In genomic region chr11:118102721-118103261, GRCh38 we compare ENCODE assay signal across 1 cellular context.
TF ChIP-seq lines count a peak whose summit lies in the region.

No MANE protein-coding gene starts in this region.

TF ChIP-seq in K562, 482 proteins besides CTCF, POLR2A, EP300 and RAD21 (continued from another document and continues in another):
- TF ChIP-seq RNF219 (CRISPR knock-in tag; IDR thresholded peaks at IDR 0.05) (no peak), RHOXF2B (CRISPR knock-in tag; conservative IDR thresholded peaks at IDR 0.05) (no peak), RBM22 (IDR thresholded peaks at IDR 0.05; ENCODE audit: low read depth, low read length, poor library complexity, severe bottlenecking) (no peak), HBP1 (CRISPR knock-in tag; IDR thresholded peaks at IDR 0.05) (no peak), CEBPB (tag; IDR thresholded peaks at IDR 0.05) (no peak), NFE2 (IDR thresholded peaks at IDR 0.05; ENCODE audit: low read depth) (no peak), ILK (tag; IDR thresholded peaks at IDR 0.05; ENCODE audit: borderline replicate concordance, low read depth) (no peak), ZNF146 (CRISPR knock-in tag; IDR thresholded peaks at IDR 0.05; ENCODE audit: unreplicated experiment) (no peak), HLTF (IDR thresholded peaks at IDR 0.05) (no peak), SIX5 (IDR thresholded peaks at IDR 0.05; ENCODE audit: borderline replicate concordance in 1 of 2, insufficient read depth in 1 of 2, low read depth in 1 of 2, low read length in 2 of 2) (no peak), U2AF1 (optimal IDR thresholded peaks at IDR 0.05; ENCODE audit: low read depth, low read length) (no peak), OTX1 (CRISPR knock-in tag; IDR thresholded peaks at IDR 0.05) (no peak), USF2 (CRISPR knock-in tag; IDR thresholded peaks at IDR 0.05) (peak; percentile 70), ZNF592 (IDR thresholded peaks at IDR 0.05) (peak; percentile 85), ZNF41 (CRISPR knock-in tag; conservative IDR thresholded peaks at IDR 0.05) (no peak), SPI1 (IDR thresholded peaks at IDR 0.05; ENCODE audit: borderline replicate concordance, low read depth, low read length) (peak; percentile 21; the same call in 1 of the 2 replicates), ETV6 (IDR thresholded peaks at IDR 0.05; ENCODE audit: borderline replicate concordance in 1 of 2, low read depth in 2 of 2, low read length in 1 of 2) (no peak), ETV6 (CRISPR knock-in tag; IDR thresholded peaks at IDR 0.05; ENCODE audit: borderline replicate concordance) (no peak), NR1H2 (CRISPR knock-in tag; IDR thresholded peaks at IDR 0.05) (no peak; the same call in 1 of the 2 replicates), ZBTB17 (CRISPR knock-in tag; IDR thresholded peaks at IDR 0.05) (no peak), BRD9 (IDR thresholded peaks at IDR 0.05; ENCODE audit: low read depth, partially characterized antibody) (peak; percentile 28), ZFP1 (CRISPR knock-in tag; IDR thresholded peaks at IDR 0.05) (no peak), CREM (IDR thresholded peaks at IDR 0.05; ENCODE audit: low read depth) (peak; percentile 46), FOXO4 (CRISPR knock-in tag; IDR thresholded peaks at IDR 0.05) (no peak), CEBPG (CRISPR knock-in tag; IDR thresholded peaks at IDR 0.05) (no peak), CEBPG (tag; conservative IDR thresholded peaks at IDR 0.05 in 1 of 2, IDR thresholded peaks at IDR 0.05 in 1 of 2) (no peak), BRCA1 (IDR thresholded peaks at IDR 0.05) (no peak), BRCA1 (CRISPR knock-in tag; IDR thresholded peaks at IDR 0.05) (no peak), CTBP1 (IDR thresholded peaks at IDR 0.05; ENCODE audit: borderline replicate concordance) (peak; percentile 66), SRSF7 (optimal IDR thresholded peaks at IDR 0.05; ENCODE audit: low read depth, low read length) (no peak), NEUROD1 (IDR thresholded peaks at IDR 0.05; ENCODE audit: borderline replicate concordance, low read depth, low read length, partially characterized antibody) (no peak), HDAC8 (tag; IDR thresholded peaks at IDR 0.05) (no peak), MGA (IDR thresholded peaks at IDR 0.05) (no peak; the same call in 1 of the 2 replicates), SMAD2 (IDR thresholded peaks at IDR 0.05; ENCODE audit: low read depth, low read length) (no peak), ZNF584 (CRISPR knock-in tag; IDR thresholded peaks at IDR 0.05; ENCODE audit: low read depth) (no peak), ADNP (tag; IDR thresholded peaks at IDR 0.05) (peak; percentile 81), HIVEP1 (CRISPR knock-in tag; IDR thresholded peaks at IDR 0.05) (no peak), STAT5A (IDR thresholded peaks at IDR 0.05; ENCODE audit: borderline replicate concordance, low read length) (no peak), FOXJ2 (tag; IDR thresholded peaks at IDR 0.05) (no peak), CREBBP (IDR thresholded peaks at IDR 0.05; ENCODE audit: low read depth, low read length) (no peak), NCOA2 (IDR thresholded peaks at IDR 0.05; ENCODE audit: partially characterized antibody in 2 of 2) (no peak)
